In genomic region chr11:24589064-24589463, GRCh38 we compare ENCODE assay signal across 30 cellular contexts.
DNase-seq lines count a peak whose midpoint lies in the region; ATAC-seq and TF ChIP-seq lines count a peak whose summit lies in the region.
"Had no signal": no experiment of that assay in that cellular context is flagged by ENCODE, and none has a peak within 500 bp of the region (broad histone marks: within the 10 kb centered on the region; RNA-seq: fewer than 3 reads in every experiment).

No MANE protein-coding gene starts in this region.

- H2BK20ac ChIP-seq in H9 (ENCODE audit: low read depth, low read length, poor library complexity, severe bottlenecking), result no peak overlapping the region

- no peak overlapping the region for H3K23ac ChIP-seq in H9 (ENCODE audit: insufficient read length, low read depth, low read length)

- H2AFZ ChIP-seq in H9 (ENCODE audit: low read length), result no peak overlapping the region
- H2AFZ ChIP-seq: GM23248, PC-9 had no signal

- no peak overlapping the region for H3K14ac ChIP-seq in H9 (ENCODE audit: insufficient read depth, low read length)

- H2BK15ac ChIP-seq in H9 (ENCODE audit: low read depth, low read length), result no peak overlapping the region

- no peaks in the 10 kb centered on the region for H3K4me1 ChIP-seq in H9 (ENCODE audit: insufficient read depth, low read length)
- no peaks in the 10 kb centered on the region for H3K4me1 ChIP-seq in sigmoid colon
- H3K4me1 ChIP-seq: HAP-1, SJCRH30 had no signal

- ATAC-seq in GM18870 (IDR thresholded peaks at IDR 0.05; ENCODE audit: unreplicated experiment), result peak; percentile 50
- peak; percentile 42 for ATAC-seq in HG03097 (IDR thresholded peaks at IDR 0.05; ENCODE audit: low FRiP score, unreplicated experiment)
- ATAC-seq in HG03432 (IDR thresholded peaks at IDR 0.05; ENCODE audit: unreplicated experiment), result no peak
- ATAC-seq: A549, Right ventricle myocardium inferior, T-helper 17 cell had no signal

- H2BK120ac ChIP-seq in H9 (ENCODE audit: low read depth, low read length, poor library complexity, severe bottlenecking), result no peak overlapping the region

- H3K4me3 Mint-ChIP-seq in H9 (no peak overlapping the region), chondrocyte (ENCODE audit: unreplicated experiment) (no peak overlapping the region)
- H3K4me3 Mint-ChIP-seq: CD4-positive, alpha-beta memory T cell; HFFc6; T-helper 17 cell had no signal

- H3K27ac ChIP-seq in H9 (ENCODE audit: insufficient read length, low read depth, low read length), result no peak overlapping the region
- H3K27ac ChIP-seq in sigmoid colon, result no peak overlapping the region
- H3K27ac ChIP-seq: A549, GM23248, PC-9, SJCRH30 had no signal

- TF ChIP-seq CTCF in H9 (conservative IDR thresholded peaks at IDR 0.05) (no peak), chondrocyte (IDR thresholded peaks at IDR 0.05) (no peak), sigmoid colon (IDR thresholded peaks at IDR 0.05) (no peak)

- no peaks in the 10 kb centered on the region for H4K20me1 ChIP-seq in H9 (ENCODE audit: control insufficient read depth, insufficient read depth, insufficient read length)

- WGBS in H9 (ENCODE audit: extremely low coverage, insufficient read length, low lambda C conversion rate), result no CpG with 5 or more reads among the region's 1 CpG
- WGBS in sigmoid colon, 2 donors, result 47 to 66% methylated on average over 1 of the region's 1 CpG

- H3K4me2 ChIP-seq in H9 (ENCODE audit: insufficient read depth, insufficient read length, low read length), result no peak overlapping the region
- H3K4me2 ChIP-seq: A549, PC-9 had no signal

- H3K79me2 ChIP-seq in H9 (ENCODE audit: insufficient read depth, low read length), result no peaks in the 10 kb centered on the region

- TF ChIP-seq EP300 in sigmoid colon (IDR thresholded peaks at IDR 0.05), result no peak

- H3K4me1 Mint-ChIP-seq in H9 (no peaks in the 10 kb centered on the region), chondrocyte (ENCODE audit: low read depth) (peaks cover 72% of the 10 kb centered on the region)
- H3K4me1 Mint-ChIP-seq: CD4-positive, alpha-beta memory T cell; T-helper 17 cell had no signal

- intact Hi-C loops in sigmoid colon (cut with DNase I), result no loop called here

- H3K9me3 ChIP-seq in H9 (ENCODE audit: control insufficient read depth, low read depth, low read length) (no peaks in the 10 kb centered on the region), sigmoid colon (no peaks in the 10 kb centered on the region)
- H3K9me3 ChIP-seq: A549, HAP-1, SJCRH30 had no signal

- H2AK5ac ChIP-seq in H9 (ENCODE audit: insufficient read length, low read length), result no peak overlapping the region

- H3K56ac ChIP-seq in H9 (ENCODE audit: insufficient read length, low read depth, low read length), result no peak overlapping the region

- no peak overlapping the region for H4K5ac ChIP-seq in H9 (ENCODE audit: insufficient read length, low read depth, low read length)

- H3K9ac ChIP-seq in H9 (ENCODE audit: extremely low read depth, insufficient read length, low read length), result no peak overlapping the region
- H3K9ac ChIP-seq: GM23248 had no signal

- H3K36me3 ChIP-seq in sigmoid colon, result no peaks in the 10 kb centered on the region
- H3K36me3 ChIP-seq: HAP-1, SJCRH30 had no signal

- DNase-seq in H9 (no peak), chondrocyte (ENCODE audit: low spot score) (no peak), sigmoid colon (no peak)
- no peak for DNase-seq in activated CD4-positive, alpha-beta T cell treated with anti-CD3 and anti-CD28 coated beads for 1 hour
- DNase-seq: C1 segment of cervical spinal cord; CD4-positive, alpha-beta memory T cell; COR-L47; DMS79; EL; GDM1; GM23248; HFFc6; Karpas-422; NCI-H1092 treated with DMSO at 0.1 percent for 48 hours; NCI-H1436; NCI-H187; NCI-H2081 treated with DMSO at 0.1 percent for 48 hours; NCI-H2171; NCI-H446 treated with DMSO at 0.1 percent for 48 hours; NCI-H526; PC-9; SJCRH30; T-helper 17 cell; T1000 had no signal

- TF ChIP-seq POLR2A in sigmoid colon (IDR thresholded peaks at IDR 0.05), result no peak

- H2BK5ac ChIP-seq in H9 (ENCODE audit: insufficient read length, low read length), result no peak overlapping the region

- H2BK12ac ChIP-seq in H9 (ENCODE audit: insufficient read length, low read depth, low read length), result no peak overlapping the region

- no peaks in the 10 kb centered on the region for H3K27me3 ChIP-seq in H9 (ENCODE audit: insufficient read depth, low read length)
- H3K27me3 ChIP-seq in sigmoid colon, result no peaks in the 10 kb centered on the region
- H3K27me3 ChIP-seq: SJCRH30 had no signal

- no peak overlapping the region for H3K4ac ChIP-seq in H9 (ENCODE audit: low read depth, low read length)

- H3T11ph ChIP-seq in H9 (ENCODE audit: low read length), result no peak overlapping the region

- H3K79me1 ChIP-seq in H9 (ENCODE audit: insufficient read depth, low read depth, low read length, poor library complexity, severe bottlenecking), result no peaks in the 10 kb centered on the region

- no peaks in the 10 kb centered on the region for H3K27me3 Mint-ChIP-seq in H9 (ENCODE audit: low read depth)
- no peaks in the 10 kb centered on the region for H3K27me3 Mint-ChIP-seq in chondrocyte (ENCODE audit: low read depth)
- H3K27me3 Mint-ChIP-seq: CD4-positive, alpha-beta memory T cell; T-helper 17 cell had no signal

- H3K9me3 Mint-ChIP-seq in H9 (no peaks in the 10 kb centered on the region), chondrocyte (ENCODE audit: low read depth) (no peaks in the 10 kb centered on the region)

- no peaks in the 10 kb centered on the region for H3K36me3 Mint-ChIP-seq in H9 (ENCODE audit: insufficient read depth in 1 of 3, low read depth in 3 of 3)
- H3K36me3 Mint-ChIP-seq in chondrocyte (ENCODE audit: low read depth), result no peaks in the 10 kb centered on the region
- H3K36me3 Mint-ChIP-seq: CD4-positive, alpha-beta memory T cell had no signal

- no peak overlapping the region for H3K18ac ChIP-seq in H9 (ENCODE audit: insufficient read length, low read depth, low read length)

- no peak overlapping the region for H3K4me3 ChIP-seq in sigmoid colon
- H3K4me3 ChIP-seq: A549, GM23248, HAP-1, PC-9, SJCRH30 had no signal

- no peak overlapping the region for H4K91ac ChIP-seq in H9 (ENCODE audit: insufficient read length, low read depth, low read length)

- no peaks in the 10 kb centered on the region for H3K23me2 ChIP-seq in H9 (ENCODE audit: insufficient read length, low read depth, low read length, poor library complexity, severe bottlenecking)

- H3K27ac Mint-ChIP-seq in H9 (peak overlapping the region in 2 of 3 experiments; percentile 5 to 30; a peak in 3 of 7 replicates), chondrocyte (ENCODE audit: unreplicated experiment) (peak overlapping the region; percentile 22)
- H3K27ac Mint-ChIP-seq: CD4-positive, alpha-beta memory T cell; HFFc6; T-helper 17 cell had no signal

- no peak overlapping the region for H4K8ac ChIP-seq in H9 (replicated peaks; ENCODE audit: insufficient read length, low read depth, low read length)
